In genomic region chr2:185522472-185522871, GRCh38 we compare ENCODE assay signal across 25 cellular contexts.
DNase-seq lines count a peak whose midpoint lies in the region; ATAC-seq, FAIRE-seq and TF ChIP-seq lines count a peak whose summit lies in the region.
"Had no signal": no experiment of that assay in that cellular context is flagged by ENCODE, and none has a peak within 500 bp of the region (broad histone marks: within the 10 kb centered on the region; RNA-seq: fewer than 3 reads in every experiment).

No MANE protein-coding gene starts in this region.

- H3K79me2 ChIP-seq in neural progenitor cell (ENCODE audit: low read depth), result peaks cover 4% of the 10 kb centered on the region

- H3K4me3 ChIP-seq in LNCaP clone FGC (ENCODE audit: low read depth, low read length) (no peak overlapping the region), neural progenitor cell (no peak overlapping the region), tibial nerve (no peak overlapping the region)
- H3K4me3 ChIP-seq: body of pancreas, gastroesophageal sphincter, spleen had no signal

- no peak for ATAC-seq in sciatic nerve
- ATAC-seq: body of pancreas, gastroesophageal sphincter, left colon had no signal

- peaks cover 3% of the 10 kb centered on the region for H3K27me3 Mint-ChIP-seq in neural progenitor cell (ENCODE audit: insufficient read depth, low read depth)
- H3K27me3 Mint-ChIP-seq: activated naive CD8-positive, alpha-beta T cell treated with anti-CD3 and anti-CD28 coated beads for 36 hours; progenitor cell of endocrine pancreas had no signal

- H3F3A ChIP-seq in neural progenitor cell (ENCODE audit: low read depth), result no peaks in the 10 kb centered on the region

- no peak for TF ChIP-seq POLR2A in tibial nerve (IDR thresholded peaks at IDR 0.05)

- no peak for TF ChIP-seq EP300 in tibial nerve (IDR thresholded peaks at IDR 0.05)

- no peak overlapping the region for H3K4me2 ChIP-seq in neural progenitor cell

- TF ChIP-seq CTCF in LNCaP clone FGC (IDR thresholded peaks at IDR 0.05; ENCODE audit: control insufficient read depth, extremely low read depth, insufficient read depth) (peak; percentile 32), neural progenitor cell (IDR thresholded peaks at IDR 0.05) (peak; percentile 32), tibial nerve (IDR thresholded peaks at IDR 0.05) (no peak)

- H3K9me3 Mint-ChIP-seq in neural progenitor cell, result peaks cover 12% of the 10 kb centered on the region

- peaks cover 3% of the 10 kb centered on the region for H3K36me3 Mint-ChIP-seq in neural progenitor cell
- H3K36me3 Mint-ChIP-seq: activated naive CD8-positive, alpha-beta T cell treated with anti-CD3 and anti-CD28 coated beads for 36 hours; CD14-positive monocyte had no signal

- no peak overlapping the region for H2AFZ ChIP-seq in neural progenitor cell (replicated peaks)

- DNase-seq in DMS 273 (lab: John Stamatoyannopoulos, UW; ENCODE audit: unreplicated experiment), result peak; percentile 15
- no peak for DNase-seq in DMS 273 treated with DMSO at 0.1 percent for 48 hours (lab: John Stamatoyannopoulos, UW)
- no peak for DNase-seq in LNCaP clone FGC (ENCODE audit: low read depth)
- peak; percentile 4 for DNase-seq in UCSD-AML1 (lab: John Stamatoyannopoulos, UW; ENCODE audit: unreplicated experiment)
- no peak for DNase-seq in neural progenitor cell (ENCODE audit: low spot score)
- DNase-seq in tibial nerve (ENCODE audit: low spot score in 2 of 2), result no peak
- no peak for DNase-seq in GM19239 (ENCODE audit: insufficient read length, low spot score)
- no peak for DNase-seq in sciatic nerve (ENCODE audit: low spot score)
- DNase-seq: 8988T; activated CD8-positive, alpha-beta memory T cell treated with anti-CD3 and anti-CD28 coated beads for 24 hours; activated naive CD8-positive, alpha-beta T cell treated with anti-CD3 and anti-CD28 coated beads for 36 hours; body of pancreas; DND-41; left colon; NCI-H1436; NCI-H2171 treated with DMSO at 0.1 percent for 48 hours; NCI-H774; Right ventricle myocardium superior; spleen; T-helper 2 cell had no signal

- no peaks in the 10 kb centered on the region for H4K20me1 ChIP-seq in neural progenitor cell (ENCODE audit: low read depth)

- H3K27ac ChIP-seq in neural progenitor cell, result no peak overlapping the region
- no peak overlapping the region for H3K27ac ChIP-seq in tibial nerve
- H3K27ac ChIP-seq: body of pancreas, epithelial cell of prostate, gastroesophageal sphincter, spleen had no signal

- no peak overlapping the region for H3K4me3 Mint-ChIP-seq in neural progenitor cell
- H3K4me3 Mint-ChIP-seq: activated naive CD8-positive, alpha-beta T cell treated with anti-CD3 and anti-CD28 coated beads for 36 hours; CD14-positive monocyte had no signal

- H3K36me3 ChIP-seq in neural progenitor cell (no peaks in the 10 kb centered on the region), tibial nerve (no peaks in the 10 kb centered on the region)
- H3K36me3 ChIP-seq: gastroesophageal sphincter, spleen had no signal

- H3K27me3 ChIP-seq in neural progenitor cell (no peaks in the 10 kb centered on the region), tibial nerve (no peaks in the 10 kb centered on the region)
- H3K27me3 ChIP-seq: body of pancreas, gastroesophageal sphincter, spleen had no signal

- no peak overlapping the region for H3K27ac Mint-ChIP-seq in neural progenitor cell
- H3K27ac Mint-ChIP-seq: activated naive CD8-positive, alpha-beta T cell treated with anti-CD3 and anti-CD28 coated beads for 36 hours; progenitor cell of endocrine pancreas had no signal

- H3K9me3 ChIP-seq in neural progenitor cell (ENCODE audit: low read depth) (no peaks in the 10 kb centered on the region), tibial nerve (peaks cover 0 to 29% (median 0%) of the 10 kb centered on the region in 4 donors)

- WGBS in tibial nerve, 2 donors, result 76% methylated on average over 6 of the region's 6 CpGs

- H3K4me1 Mint-ChIP-seq in neural progenitor cell, result no peaks in the 10 kb centered on the region
- H3K4me1 Mint-ChIP-seq: activated naive CD8-positive, alpha-beta T cell treated with anti-CD3 and anti-CD28 coated beads for 36 hours; CD14-positive monocyte had no signal

- H3K4me1 ChIP-seq in neural progenitor cell, result no peaks in the 10 kb centered on the region
- H3K4me1 ChIP-seq in tibial nerve, result no peaks in the 10 kb centered on the region
- H3K4me1 ChIP-seq: body of pancreas, gastroesophageal sphincter, spleen had no signal

- intact Hi-C loops in sciatic nerve (cut with DNase I), result no loop called here

- FAIRE-seq in GM19239 (lab: Jason Lieb, UNC), result no peak
- FAIRE-seq: GM18507 had no signal

- H3K9ac ChIP-seq in neural progenitor cell, result no peak overlapping the region

Comparison
In these comparisons a context has a peak if more than half of its experiments do, and no peak if none do; other contexts are left out.
1. DNase-seq: peak in DMS 273 (single experiment) and UCSD-AML1 (single experiment); none in DMS 273 treated with DMSO at 0.1 percent for 48 hours (single experiment), LNCaP clone FGC (single experiment), neural progenitor cell (single experiment), tibial nerve (0 of 2), GM19239 (single experiment) and sciatic nerve (single experiment).
2. CTCF ChIP-seq: peak in LNCaP clone FGC (single experiment) and neural progenitor cell (single experiment); none in tibial nerve (0 of 5).